ENCODE assay signal across 8 cellular contexts in genomic region chr10:51389415-51390342, GRCh38.
DNase-seq lines count a peak whose midpoint lies in the region; ATAC-seq and FAIRE-seq lines count a peak whose summit lies in the region.

No MANE protein-coding gene starts in this region.

- H3K4me1 ChIP-seq in small intestine (ENCODE audit: control insufficient read depth in 2 of 2, insufficient read depth in 1 of 2, low read depth in 1 of 2, low read length in 1 of 2): no peaks in the 10 kb centered on the region

- H3K36me3 ChIP-seq in small intestine (ENCODE audit: control insufficient read depth in 2 of 2, insufficient read depth in 2 of 2, low read length in 2 of 2): no peaks in the 10 kb centered on the region

- intact Hi-C loops in left cardiac atrium (cut with DNase I): no loop called here

- 36 to 53% (median 49%) methylated on average over 3 of the region's 3 CpGs for WGBS in small intestine, 3 donors

- DNase-seq in CD1c-positive myeloid dendritic cell (ENCODE audit: extremely low spot score) (peak; percentile 43), NOMO-1 treated with DMSO at 0.1 percent for 48 hours (lab: John Stamatoyannopoulos, UW; ENCODE audit: unreplicated experiment) (peak; percentile 31), left cardiac atrium (peak; percentile 53), small intestine (peak; percentile 91), NCI-H526 treated with DMSO at 0.1 percent for 48 hours (lab: John Stamatoyannopoulos, UW) (no peak)
- DNase-seq in activated gamma-delta T cell treated with anti-CD3 and anti-CD28 coated beads, Interleukin-2, amount 50 U/mL, for 16 hours (ENCODE audit: low read depth): peak; percentile 5

- no peak overlapping the region for H3K4me3 ChIP-seq in small intestine (ENCODE audit: low read depth in 1 of 2, low read length in 2 of 2)

- peak; percentile 98 for ATAC-seq in GM18867 (IDR thresholded peaks at IDR 0.05; ENCODE audit: unreplicated experiment)
- peak; percentile 88 for ATAC-seq in HG03039 (IDR thresholded peaks at IDR 0.05; ENCODE audit: unreplicated experiment)
- peak; percentile 81 to 83 for ATAC-seq in left cardiac atrium

- H3K27me3 ChIP-seq in small intestine (ENCODE audit: control insufficient read depth in 2 of 2, insufficient read depth in 2 of 2, low read length in 2 of 2): no peaks in the 10 kb centered on the region

- H3K9me3 ChIP-seq in small intestine (ENCODE audit: control insufficient read depth, low read depth): no peaks in the 10 kb centered on the region

- H3K27ac ChIP-seq in small intestine (ENCODE audit: low read depth in 1 of 2, low read length in 1 of 2): peak overlapping the region in 1 of 2 donors; percentile 45

- peak; percentile 68 for FAIRE-seq in small intestine (lab: Jason Lieb, UNC)
